26 cellular contexts compared by ENCODE assay signal in the genomic region with DNA sequence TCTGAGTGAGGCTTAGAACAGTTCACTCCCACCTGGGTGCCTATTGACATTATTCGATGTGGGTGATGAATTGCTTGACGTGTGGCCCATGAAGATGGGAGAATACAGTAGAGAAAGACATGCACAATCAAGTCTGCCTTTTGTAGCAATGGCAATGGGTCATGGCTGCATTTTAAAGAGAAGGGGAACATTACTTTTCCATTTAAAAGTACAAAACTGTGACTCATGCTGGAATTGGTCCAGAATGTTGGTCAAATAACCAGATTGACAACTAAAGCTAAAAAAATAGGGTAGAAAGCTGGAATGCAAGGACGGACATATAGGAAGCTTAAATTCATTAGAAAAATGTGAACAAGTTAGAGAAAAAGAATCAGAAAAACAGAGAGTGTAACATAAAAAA.
DNase-seq lines count a peak whose midpoint lies in the region; ATAC-seq and TF ChIP-seq lines count a peak whose summit lies in the region.
"Had no signal": no experiment of that assay in that cellular context is flagged by ENCODE, and none has a peak within 500 bp of the region (broad histone marks: within the 10 kb centered on the region; RNA-seq: fewer than 3 reads in every experiment).

No MANE protein-coding gene starts in this region.

- H3K4me1 ChIP-seq in HEK293 (ENCODE audit: control insufficient read depth, insufficient read depth, low read length) (no peaks in the 10 kb centered on the region), PC-9 (replicated peaks; ENCODE audit: insufficient read depth) (peaks cover 17% of the 10 kb centered on the region), neural progenitor cell (peaks cover 25% of the 10 kb centered on the region)
- H3K4me1 ChIP-seq: esophagus muscularis mucosa, heart left ventricle, SJSA1 had no signal

- ATAC-seq in GM21367 (IDR thresholded peaks at IDR 0.05; ENCODE audit: unreplicated experiment) (no peak), HG02588 (IDR thresholded peaks at IDR 0.05; ENCODE audit: unreplicated experiment) (no peak)
- ATAC-seq: activated CD8-positive, alpha-beta T cell treated with anti-CD3 and anti-CD28 coated beads, Interleukin-2, amount 10 ng/mL, durations not matched to agents 7 days and 5 days; GM12878; heart left ventricle; natural killer cell had no signal

- H2AFZ ChIP-seq in PC-9: no peak overlapping the region
- peak overlapping the region; percentile 78 for H2AFZ ChIP-seq in neural progenitor cell (replicated peaks)

- TF ChIP-seq CTCF in HEK293 (tag by site-specific recombination; IDR thresholded peaks at IDR 0.05) (no peak), PC-9 (conservative IDR thresholded peaks at IDR 0.05) (no peak), neural progenitor cell (IDR thresholded peaks at IDR 0.05) (no peak)

- no peak overlapping the region for H3K27ac ChIP-seq in HEK293 (ENCODE audit: extremely low read depth, low read depth, low read length)
- peak overlapping the region; percentile 35; the same call in 1 of the 2 replicates for H3K27ac ChIP-seq in PC-9
- H3K27ac ChIP-seq in neural progenitor cell: no peak overlapping the region
- H3K27ac ChIP-seq: dorsolateral prefrontal cortex, esophagus muscularis mucosa, heart left ventricle, SJSA1 had no signal

- intact Hi-C loops in PC-9 (cut with micrococcal nuclease; ENCODE audit: unreplicated experiment): no loop called here

- H4K20me1 ChIP-seq in PC-9 (ENCODE audit: insufficient read depth): no peaks in the 10 kb centered on the region
- no peaks in the 10 kb centered on the region for H4K20me1 ChIP-seq in neural progenitor cell (ENCODE audit: low read depth)

- peaks cover 2% of the 10 kb centered on the region for H3K27me3 Mint-ChIP-seq in neural progenitor cell (ENCODE audit: insufficient read depth, low read depth)

- peak overlapping the region; percentile 53 for H3K4me2 ChIP-seq in PC-9
- no peak overlapping the region for H3K4me2 ChIP-seq in neural progenitor cell

- no TSS peak for BruUV-seq in PC-9 (replicated peaks; lab: Mats Ljungman, UMichigan)

- H3K27ac Mint-ChIP-seq in neural progenitor cell: peak overlapping the region; percentile 27
- H3K27ac Mint-ChIP-seq: activated CD8-positive, alpha-beta T cell treated with anti-CD3 and anti-CD28 coated beads, Interleukin-2, amount 10 ng/mL, durations not matched to agents 7 days and 5 days; activated naive CD4-positive, alpha-beta T cell treated with anti-CD3 and anti-CD28 coated beads, Interleukin-2, amount 50 U/mL, for 24 hours; brain; immature natural killer cell; natural killer cell had no signal

- H3K4me3 ChIP-seq in HEK293 (ENCODE audit: low read depth, low read length) (no peak overlapping the region), PC-9 (no peak overlapping the region), neural progenitor cell (no peak overlapping the region)
- H3K4me3 ChIP-seq: dorsolateral prefrontal cortex, esophagus muscularis mucosa, GM12878, heart left ventricle, lung, SJSA1 had no signal

- no peak overlapping the region for H3K9ac ChIP-seq in neural progenitor cell

- H3K27me3 ChIP-seq in PC-9 (ENCODE audit: insufficient read depth, low read depth): no peaks in the 10 kb centered on the region
- no peaks in the 10 kb centered on the region for H3K27me3 ChIP-seq in neural progenitor cell
- H3K27me3 ChIP-seq: dorsolateral prefrontal cortex, esophagus muscularis mucosa, heart left ventricle, SJSA1 had no signal

- H3K36me3 ChIP-seq in HEK293 (ENCODE audit: control insufficient read depth in 2 of 2, insufficient read depth in 1 of 2, low read length in 2 of 2) (no peaks in the 10 kb centered on the region), PC-9 (ENCODE audit: low read depth) (no peaks in the 10 kb centered on the region), neural progenitor cell (no peaks in the 10 kb centered on the region)
- H3K36me3 ChIP-seq: esophagus muscularis mucosa, heart left ventricle, SJSA1 had no signal

- POLR2A ChIA-PET in HEK293 (lab: Yijun Ruan, JAX) (no interaction called here), PC-9 (lab: Charles Lee; ENCODE audit: unreplicated experiment) (no interaction called here)

- no peak overlapping the region for H3K4me3 Mint-ChIP-seq in neural progenitor cell
- H3K4me3 Mint-ChIP-seq: activated CD8-positive, alpha-beta T cell treated with anti-CD3 and anti-CD28 coated beads, Interleukin-2, amount 10 ng/mL, durations not matched to agents 7 days and 5 days; activated naive CD4-positive, alpha-beta T cell treated with anti-CD3 and anti-CD28 coated beads, Interleukin-2, amount 50 U/mL, for 24 hours; brain; immature natural killer cell; natural killer cell had no signal

- no peaks in the 10 kb centered on the region for H3K36me3 Mint-ChIP-seq in neural progenitor cell
- H3K36me3 Mint-ChIP-seq: activated naive CD4-positive, alpha-beta T cell treated with anti-CD3 and anti-CD28 coated beads, Interleukin-2, amount 50 U/mL, for 24 hours; brain; immature natural killer cell; natural killer cell had no signal

- H3K9me3 Mint-ChIP-seq in neural progenitor cell: no peaks in the 10 kb centered on the region
- H3K9me3 Mint-ChIP-seq: activated naive CD4-positive, alpha-beta T cell treated with anti-CD3 and anti-CD28 coated beads, Interleukin-2, amount 50 U/mL, for 24 hours; brain; immature natural killer cell; natural killer cell had no signal

- H3K9me3 ChIP-seq in HEK293 (ENCODE audit: control insufficient read depth, insufficient read depth, low read depth, low read length): no peaks in the 10 kb centered on the region
- H3K9me3 ChIP-seq in PC-9 (ENCODE audit: insufficient read depth, low read depth): no peaks in the 10 kb centered on the region
- H3K9me3 ChIP-seq in neural progenitor cell (ENCODE audit: low read depth): no peaks in the 10 kb centered on the region
- H3K9me3 ChIP-seq: esophagus muscularis mucosa, heart left ventricle, SJSA1 had no signal

- peaks cover 30% of the 10 kb centered on the region for H3K4me1 Mint-ChIP-seq in neural progenitor cell
- H3K4me1 Mint-ChIP-seq: immature natural killer cell, natural killer cell had no signal

- CTCF ChIA-PET in HEK293 (lab: Yijun Ruan, JAX): no interaction called here
- CTCF ChIA-PET in PC-9 (lab: Charles Lee): interaction anchor here (0.6 to 0.7 kb wide), 2 partner anchors 58 to 601 kb away, joined by 3 to 5 read pairs; no protein-coding TSS in a partner anchor

- DNase-seq in PC-9: peak; percentile 6 to 70
- peak; percentile 53 to 54 for DNase-seq in dermis microvascular lymphatic vessel endothelial cell (ENCODE audit: low read depth in 2 of 2)
- DNase-seq in neural progenitor cell (ENCODE audit: low spot score): no peak
- no peak for DNase-seq in NCI-H748 (lab: John Stamatoyannopoulos, UW; ENCODE audit: unreplicated experiment)
- DNase-seq in NK-92 treated with Interleukin-12 subunit alpha and Interleukin-12 subunit beta, amount 100 ng/mL, for 24 hours (lab: John Stamatoyannopoulos, UW): no peak
- DNase-seq: activated CD8-positive, alpha-beta T cell treated with anti-CD3 and anti-CD28 coated beads, Interleukin-2, amount 10 ng/mL, durations not matched to agents 7 days and 5 days; activated T-cell treated with anti-CD3 and anti-CD28 coated beads, Interleukin-2, amount 50 U/mL, for 48 hours; COR-L47; dorsolateral prefrontal cortex; heart left ventricle; immature natural killer cell; natural killer cell; NCI-H1694 treated with DMSO at 0.1 percent for 48 hours; NCI-H510A treated with DMSO at 0.1 percent for 48 hours; small intestine; stimulated activated CD4-positive, alpha-beta T cell treated with anti-CD3 and anti-CD28 coated beads, Interleukin-4, amount 100 ng/mL, for 4 hours; T-helper 9 cell had no signal

- H3K79me2 ChIP-seq in PC-9 (ENCODE audit: low read depth): no peaks in the 10 kb centered on the region
- no peaks in the 10 kb centered on the region for H3K79me2 ChIP-seq in neural progenitor cell (ENCODE audit: low read depth)

- no peaks in the 10 kb centered on the region for H3K9me2 ChIP-seq in PC-9 (ENCODE audit: insufficient read depth)

- peaks cover 9% of the 10 kb centered on the region; the same call in 1 of the 2 replicates for H3F3A ChIP-seq in PC-9 (ENCODE audit: insufficient read depth, low read depth)
- H3F3A ChIP-seq in neural progenitor cell (ENCODE audit: low read depth): peaks cover 10% of the 10 kb centered on the region

TF ChIP-seq in HEK293, 187 proteins besides CTCF, POLR2A, EP300 and RAD21:
- TF ChIP-seq, protein P1, sequence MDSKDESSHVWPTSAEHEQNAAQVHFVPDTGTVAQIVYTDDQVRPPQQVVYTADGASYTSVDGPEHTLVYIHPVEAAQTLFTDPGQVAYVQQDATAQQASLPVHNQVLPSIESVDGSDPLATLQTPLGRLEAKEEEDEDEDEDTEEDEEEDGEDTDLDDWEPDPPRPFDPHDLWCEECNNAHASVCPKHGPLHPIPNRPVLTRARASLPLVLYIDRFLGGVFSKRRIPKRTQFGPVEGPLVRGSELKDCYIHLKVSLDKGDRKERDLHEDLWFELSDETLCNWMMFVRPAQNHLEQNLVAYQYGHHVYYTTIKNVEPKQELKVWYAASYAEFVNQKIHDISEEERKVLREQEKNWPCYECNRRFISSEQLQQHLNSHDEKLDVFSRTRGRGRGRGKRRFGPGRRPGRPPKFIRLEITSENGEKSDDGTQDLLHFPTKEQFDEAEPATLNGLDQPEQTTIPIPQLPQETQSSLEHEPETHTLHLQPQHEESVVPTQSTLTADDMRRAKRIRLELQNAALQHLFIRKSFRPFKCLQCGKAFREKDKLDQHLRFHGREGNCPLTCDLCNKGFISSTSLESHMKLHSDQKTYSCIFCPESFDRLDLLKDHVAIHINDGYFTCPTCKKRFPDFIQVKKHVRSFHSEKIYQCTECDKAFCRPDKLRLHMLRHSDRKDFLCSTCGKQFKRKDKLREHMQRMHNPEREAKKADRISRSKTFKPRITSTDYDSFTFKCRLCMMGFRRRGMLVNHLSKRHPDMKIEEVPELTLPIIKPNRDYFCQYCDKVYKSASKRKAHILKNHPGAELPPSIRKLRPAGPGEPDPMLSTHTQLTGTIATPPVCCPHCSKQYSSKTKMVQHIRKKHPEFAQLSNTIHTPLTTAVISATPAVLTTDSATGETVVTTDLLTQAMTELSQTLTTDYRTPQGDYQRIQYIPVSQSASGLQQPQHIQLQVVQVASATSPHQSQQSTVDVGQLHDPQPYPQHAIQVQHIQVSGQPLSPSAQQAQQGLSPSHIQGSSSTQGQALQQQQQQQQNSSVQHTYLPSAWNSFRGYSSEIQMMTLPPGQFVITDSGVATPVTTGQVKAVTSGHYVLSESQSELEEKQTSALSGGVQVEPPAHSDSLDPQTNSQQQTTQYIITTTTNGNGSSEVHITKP (tag by site-specific recombination; IDR thresholded peaks at IDR 0.05): peak; percentile 84
- TF ChIP-seq ZNF239 (tag by site-specific recombination; IDR thresholded peaks at IDR 0.05): no peak

Comparison
In these comparisons a context has a peak if more than half of its experiments do, and no peak if none do; other contexts are left out.
1. DNase-seq: peak in PC-9 (2 of 2) and dermis microvascular lymphatic vessel endothelial cell (2 of 2); none in neural progenitor cell (single experiment), NCI-H748 (single experiment) and NK-92 treated with Interleukin-12 subunit alpha and Interleukin-12 subunit beta, amount 100 ng/mL, for 24 hours (single experiment).